Comparison of ENCODE assay signal across 8 cellular contexts in genomic region chr15:79977431-79977940, GRCh38.
DNase-seq lines count a peak whose midpoint lies in the region; ATAC-seq and FAIRE-seq lines count a peak whose summit lies in the region.

No MANE protein-coding gene starts in this region.

- DNase-seq in GM19239 (ENCODE audit: insufficient read length, low spot score) = no peak
- peak; percentile 96 for DNase-seq in SKM-1 treated with dmso at 0.1 percent for 144 hours (lab: John Stamatoyannopoulos, UW; ENCODE audit: unreplicated experiment)
- DNase-seq in pons (ENCODE audit: low spot score) = peak; percentile 65
- DNase-seq in GM03348 (ENCODE audit: low spot score) = no peak
- no peak for DNase-seq in HTR-8/SVneo (ENCODE audit: insufficient read length, low spot score)
- DNase-seq in NCI-H2107 (lab: John Stamatoyannopoulos, UW) = no peak
- no peak for DNase-seq in NCI-H446 (lab: John Stamatoyannopoulos, UW)

- FAIRE-seq in GM19239 (lab: Jason Lieb, UNC) (peak; percentile 98), HTR-8/SVneo (lab: Jason Lieb, UNC) (no peak)

- ATAC-seq in HG02973 (IDR thresholded peaks at IDR 0.05; ENCODE audit: unreplicated experiment) = peak; percentile 43

Comparison
In these comparisons a context has a peak if more than half of its experiments do, and no peak if none do; other contexts are left out.
1. DNase-seq: peak in SKM-1 treated with dmso at 0.1 percent for 144 hours (single experiment) and pons (single experiment); none in GM19239 (single experiment), GM03348 (single experiment), HTR-8/SVneo (single experiment), NCI-H2107 (single experiment) and NCI-H446 (0 of 2).